In genomic region chr6:97591955-97592354, GRCh38 we compare ENCODE assay signal across 20 cellular contexts.
"Had no signal": no experiment of that assay in that cellular context is flagged by ENCODE, and none has a peak within 500 bp of the region (broad histone marks: within the 10 kb centered on the region; RNA-seq: fewer than 3 reads in every experiment).

No MANE protein-coding gene starts in this region.

- H3K4me3 ChIP-seq: heart left ventricle, right atrium auricular region, suprapubic skin, tibial nerve had no signal

- H3K27ac ChIP-seq: heart left ventricle, right atrium auricular region, suprapubic skin, tibial nerve had no signal

- H3K27me3 ChIP-seq: heart left ventricle, right atrium auricular region, suprapubic skin, tibial nerve had no signal

- H3K36me3 ChIP-seq: heart left ventricle, right atrium auricular region, suprapubic skin, tibial nerve had no signal

- H3K4me1 ChIP-seq: suprapubic skin, tibial nerve had no signal

- DNase-seq: activated B cell treated with CpG ODN at 0.5 μM for 24 hours; activated CD4-positive, alpha-beta T cell treated with anti-CD3 and anti-CD28 coated beads, Interleukin-2, amount 50 U/mL, for 1 hour; activated CD8-positive, alpha-beta T cell treated with anti-CD3 and anti-CD28 coated beads for 36 hours; activated gamma-delta T cell treated with Interleukin-2 at 50 U/mL for 16 hours; activated naive CD4-positive, alpha-beta T cell treated with anti-CD3 and anti-CD28 coated beads, Interleukin-2, amount 50 U/mL, for 16 hours; activated T-cell treated with anti-CD3 and anti-CD28 coated beads, Interleukin-2, amount 50 U/mL, for 4 hours; amygdala; caudate nucleus; cortex of kidney; effector memory CD8-positive, alpha-beta T cell; heart left ventricle; hypothalamus; kidney; midbrain; naive thymus-derived CD8-positive, alpha-beta T cell; stimulated activated naive CD4-positive, alpha-beta T cell; T-helper 17 cell had no signal

- H3K9me3 ChIP-seq: heart left ventricle, right atrium auricular region, suprapubic skin, tibial nerve had no signal
